In genomic region chr14:63933110-63933509, GRCh38 we compare ENCODE assay signal across 11 cellular contexts.
A peak's percentile ranks its signal among the peaks of the same experiment; 100 is the strongest.
DNase-seq lines count a peak whose midpoint lies in the region; ATAC-seq, FAIRE-seq and TF ChIP-seq lines count a peak whose summit lies in the region.
"Had no signal": no experiment of that assay in that cellular context is flagged by ENCODE, and none has a peak within 500 bp of the region (broad histone marks: within the 10 kb centered on the region; RNA-seq: fewer than 3 reads in every experiment).

No MANE protein-coding gene starts in this region.

- H3K4me1 ChIP-seq in neural progenitor cell = peaks cover 27% of the 10 kb centered on the region

- H3K9me3 Mint-ChIP-seq in activated naive CD8-positive, alpha-beta T cell treated with anti-CD3 and anti-CD28 coated beads for 36 hours = no peaks in the 10 kb centered on the region
- no peaks in the 10 kb centered on the region for H3K9me3 Mint-ChIP-seq in neural progenitor cell

- H3K79me2 ChIP-seq in neural progenitor cell (ENCODE audit: low read depth) = peaks cover 33% of the 10 kb centered on the region

- no peaks in the 10 kb centered on the region for H3K27me3 Mint-ChIP-seq in activated naive CD8-positive, alpha-beta T cell treated with anti-CD3 and anti-CD28 coated beads for 36 hours
- H3K27me3 Mint-ChIP-seq in neural progenitor cell (ENCODE audit: insufficient read depth, low read depth) = no peaks in the 10 kb centered on the region

- H3K27me3 ChIP-seq in neural progenitor cell = no peaks in the 10 kb centered on the region

- TF ChIP-seq CTCF in neural progenitor cell (IDR thresholded peaks at IDR 0.05) = no peak

- H3K36me3 Mint-ChIP-seq in activated naive CD8-positive, alpha-beta T cell treated with anti-CD3 and anti-CD28 coated beads for 36 hours = peaks cover 4% of the 10 kb centered on the region
- peaks cover 6% of the 10 kb centered on the region for H3K36me3 Mint-ChIP-seq in neural progenitor cell

- peaks cover 20% of the 10 kb centered on the region for H4K20me1 ChIP-seq in neural progenitor cell (ENCODE audit: low read depth)

- H3K4me2 ChIP-seq in neural progenitor cell = peak overlapping the region; percentile 65

- no peak overlapping the region for H3K9ac ChIP-seq in neural progenitor cell

- peaks cover 5% of the 10 kb centered on the region for H3K36me3 ChIP-seq in neural progenitor cell

- peak; percentile 70 for FAIRE-seq in GM18507 (lab: Jason Lieb, UNC)
- no peak for FAIRE-seq in urothelium cell line (lab: Jason Lieb, UNC)

- H3K27ac ChIP-seq in neural progenitor cell = peak overlapping the region; percentile 76
- H3K27ac ChIP-seq: SK-N-MC had no signal

- no peaks in the 10 kb centered on the region for H3K9me3 ChIP-seq in neural progenitor cell (ENCODE audit: low read depth)

- DNase-seq in GM18507 (ENCODE audit: extremely low spot score, insufficient read length, low read depth) (no peak), neural progenitor cell (ENCODE audit: low spot score) (no peak), mucosa of gallbladder (ENCODE audit: low spot score) (no peak), urothelium cell line (ENCODE audit: low spot score) (no peak), DMS114 treated with DMSO at 0.1 percent for 48 hours (lab: John Stamatoyannopoulos, UW; ENCODE audit: unreplicated experiment) (no peak)
- DNase-seq in activated naive CD8-positive, alpha-beta T cell treated with anti-CD3 and anti-CD28 coated beads for 36 hours = no peak
- DNase-seq: occipital lobe had no signal

- peak overlapping the region; percentile 1 for H3K27ac Mint-ChIP-seq in activated naive CD8-positive, alpha-beta T cell treated with anti-CD3 and anti-CD28 coated beads for 36 hours
- H3K27ac Mint-ChIP-seq in neural progenitor cell = no peak overlapping the region

- H3K4me1 Mint-ChIP-seq in activated naive CD8-positive, alpha-beta T cell treated with anti-CD3 and anti-CD28 coated beads for 36 hours = peaks cover 17% of the 10 kb centered on the region
- H3K4me1 Mint-ChIP-seq in neural progenitor cell = peaks cover 25% of the 10 kb centered on the region

- H3K4me3 ChIP-seq in neural progenitor cell = peak overlapping the region; percentile 15
- H3K4me3 ChIP-seq: SK-N-MC had no signal

- ATAC-seq in HG03432 (IDR thresholded peaks at IDR 0.05; ENCODE audit: unreplicated experiment) = peak; percentile 53
- ATAC-seq in GM18870 (IDR thresholded peaks at IDR 0.05; ENCODE audit: unreplicated experiment) = no peak
- ATAC-seq: HCT116 had no signal

- H3K4me3 Mint-ChIP-seq in activated naive CD8-positive, alpha-beta T cell treated with anti-CD3 and anti-CD28 coated beads for 36 hours = no peak overlapping the region
- H3K4me3 Mint-ChIP-seq in neural progenitor cell = peak overlapping the region; percentile 15

- peaks cover 26% of the 10 kb centered on the region for H3F3A ChIP-seq in neural progenitor cell (ENCODE audit: low read depth)

- H2AFZ ChIP-seq in neural progenitor cell (replicated peaks) = no peak overlapping the region
